Comparison of ENCODE assay signal across 8 cellular contexts in the genomic region with DNA sequence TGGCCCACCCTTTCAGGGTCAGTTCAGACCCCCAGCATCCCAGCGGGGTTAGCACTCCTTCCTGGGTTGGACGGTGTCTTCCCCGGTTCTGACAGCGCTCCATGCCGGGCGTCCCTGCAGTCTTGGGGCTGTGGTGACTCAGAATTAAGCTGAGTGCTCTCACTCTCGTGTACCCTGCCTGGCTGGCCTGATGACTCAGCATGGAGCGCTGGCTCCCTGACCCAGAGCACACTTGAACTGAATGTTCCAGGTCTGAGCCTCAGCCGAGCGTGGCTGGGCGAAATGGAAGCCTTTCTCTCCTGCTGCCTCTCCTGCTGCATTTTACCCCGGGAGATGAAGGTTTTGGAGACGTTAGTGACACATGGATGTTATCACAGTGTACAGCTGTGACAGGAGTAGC. TPM values are rescaled to one million over a fixed set of nuclear protein-coding genes. Genes with fewer than 3 reads are reported as not detected.
DNase-seq lines count a peak whose midpoint lies in the region; ATAC-seq, FAIRE-seq and TF ChIP-seq lines count a peak whose summit lies in the region.

No MANE protein-coding gene starts in this region.

- H3K4me1 Mint-ChIP-seq in CD8-positive, alpha-beta memory T cell = peaks cover 37 to 56% (median 51%) of the 10 kb centered on the region in 3 donors

- peaks cover 12% of the 10 kb centered on the region for H3K4me1 ChIP-seq in NT2/D1 (ENCODE audit: insufficient read depth, insufficient read length)
- peaks cover 57% of the 10 kb centered on the region for H3K4me1 ChIP-seq in CD8-positive, alpha-beta memory T cell (ENCODE audit: insufficient read depth, low read length)

- no peak for ATAC-seq in HG03469 (IDR thresholded peaks at IDR 0.05; ENCODE audit: unreplicated experiment)
- ATAC-seq in GM21367 (IDR thresholded peaks at IDR 0.05; ENCODE audit: unreplicated experiment) = no peak

- H3K4me3 Mint-ChIP-seq in CD8-positive, alpha-beta memory T cell = no peak overlapping the region

- DNase-seq in ELR (ENCODE audit: low read depth) (peak; percentile 98), NT2/D1 (ENCODE audit: low read depth, low spot score) (peak; percentile 25), epithelial cell of esophagus (ENCODE audit: low read depth) (peak; percentile 95), mucosa of gallbladder (ENCODE audit: low spot score) (peak; percentile 84), GM12892 (ENCODE audit: insufficient read length) (no peak)
- no peak for DNase-seq in CD8-positive, alpha-beta memory T cell

- no peak overlapping the region for H3K9ac ChIP-seq in NT2/D1 (ENCODE audit: insufficient read length, low read depth)

- TF ChIP-seq CTCF in epithelial cell of esophagus (IDR thresholded peaks at IDR 0.05; ENCODE audit: insufficient read depth, low read depth, low read length, missing control alignments) = no peak

- H3K4me3 ChIP-seq in NT2/D1 (ENCODE audit: insufficient read length, low read depth) (no peak overlapping the region), epithelial cell of esophagus (ENCODE audit: low read length) (peak overlapping the region; percentile 18)
- H3K4me3 ChIP-seq in CD8-positive, alpha-beta memory T cell (ENCODE audit: low read length) = no peak overlapping the region

- POLR2A ChIA-PET in CD8-positive, alpha-beta memory T cell (lab: Charles Lee) = no interaction called here

- H3K27me3 Mint-ChIP-seq in CD8-positive, alpha-beta memory T cell = no peaks in the 10 kb centered on the region

- CTCF ChIA-PET in CD8-positive, alpha-beta memory T cell (lab: Charles Lee) = interaction anchor here (1.2 kb wide), 1 partner anchor 115 kb away, joined by 3 read pairs; no protein-coding TSS in a partner anchor

- H3K36me3 ChIP-seq in NT2/D1 (ENCODE audit: insufficient read depth, insufficient read length, low read length) = peaks cover 68% of the 10 kb centered on the region
- peaks cover 9% of the 10 kb centered on the region for H3K36me3 ChIP-seq in CD8-positive, alpha-beta memory T cell (ENCODE audit: insufficient read depth, low read length)

- no peaks in the 10 kb centered on the region for H3K27me3 ChIP-seq in NT2/D1 (ENCODE audit: insufficient read depth, insufficient read length)
- H3K27me3 ChIP-seq in CD8-positive, alpha-beta memory T cell (ENCODE audit: insufficient read depth, low read length, poor library complexity, severe bottlenecking) = no peaks in the 10 kb centered on the region

- no peak for FAIRE-seq in GM12892 (lab: Jason Lieb, UNC)

- no peak overlapping the region for H3K27ac ChIP-seq in CD8-positive, alpha-beta memory T cell (ENCODE audit: low read depth, low read length)

- H3K27ac Mint-ChIP-seq in CD8-positive, alpha-beta memory T cell = peak overlapping the region in 1 of 8 donors; percentile 33

- TF ChIP-seq POLR2A in GM12892 (IDR thresholded peaks at IDR 0.05; ENCODE audit: low read depth, low read length) = no peak

- peaks cover 0 to 8% (median 2%) of the 10 kb centered on the region in 3 donors for H3K36me3 Mint-ChIP-seq in CD8-positive, alpha-beta memory T cell

- H3K9me3 ChIP-seq in NT2/D1 (ENCODE audit: insufficient read depth, low read length) = peaks cover 9% of the 10 kb centered on the region; the same call in 1 of the 2 replicates
- no peaks in the 10 kb centered on the region for H3K9me3 ChIP-seq in CD8-positive, alpha-beta memory T cell (ENCODE audit: low read length)

- no peaks in the 10 kb centered on the region for H3K9me3 Mint-ChIP-seq in CD8-positive, alpha-beta memory T cell

RNA-seq across cellular contexts. Expression of a gene that starts 7.1 kb away (rescaled TPM):
- total RNA-seq in mucosa of gallbladder = 65.9 TPM
- polyA plus RNA-seq in GM12892 (2012; ENCODE audit: missing spikeins) = 3.7 TPM
- 10 to 100 TPM; 12.0 to 12.5 TPM for total RNA-seq in CD8-positive, alpha-beta memory T cell
- polyA plus RNA-seq in CD8-positive, alpha-beta memory T cell = 11.3 TPM

Comparison
In these comparisons a context has a peak if more than half of its experiments do, and no peak if none do; other contexts are left out.
1. DNase-seq: peak in ELR (single experiment), NT2/D1 (single experiment), epithelial cell of esophagus (single experiment) and mucosa of gallbladder (single experiment); none in GM12892 (single experiment) and CD8-positive, alpha-beta memory T cell (0 of 5).